ENCODE assay signal across 19 cellular contexts in the genomic region with DNA sequence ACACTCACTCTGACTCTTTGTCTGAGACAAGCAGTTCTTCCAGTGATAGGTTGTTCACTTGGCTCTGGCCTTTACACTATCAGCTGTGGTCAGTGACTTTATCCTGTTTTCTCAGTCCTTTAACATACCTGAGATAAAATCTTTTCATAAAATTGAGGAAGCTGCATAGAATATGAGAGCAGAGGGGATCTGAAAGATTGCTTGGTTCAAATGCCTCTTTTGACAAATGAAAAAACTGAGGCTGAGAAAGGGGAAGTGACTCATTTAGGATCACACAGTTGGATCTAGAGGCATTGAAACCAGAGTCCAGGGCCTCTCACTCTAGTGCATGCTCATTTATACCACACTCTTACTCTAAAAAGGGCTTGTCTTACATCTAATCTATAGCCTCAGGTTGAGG.
A peak's percentile ranks its signal among the peaks of the same experiment; 100 is the strongest.
DNase-seq lines count a peak whose midpoint lies in the region; ATAC-seq, FAIRE-seq and TF ChIP-seq lines count a peak whose summit lies in the region.
"Had no signal": no experiment of that assay in that cellular context is flagged by ENCODE, and none has a peak within 500 bp of the region (broad histone marks: within the 10 kb centered on the region; RNA-seq: fewer than 3 reads in every experiment).

No MANE protein-coding gene starts in this region.

- H3K4me1 Mint-ChIP-seq in natural killer cell, result no peaks in the 10 kb centered on the region
- no peaks in the 10 kb centered on the region for H3K4me1 Mint-ChIP-seq in neural progenitor cell
- H3K4me1 Mint-ChIP-seq: activated CD4-positive, alpha-beta memory T cell treated with anti-CD3 and anti-CD28 coated beads, Interleukin-2, amount 10 ng/mL, durations not matched to agents 7 days and 5 days; H9 had no signal

- H3K27me3 ChIP-seq in GM12878 (replicated peaks in 1 of 2; ENCODE audit: control insufficient read depth in 2 of 2, insufficient read depth in 2 of 2, low read length in 1 of 2), result no peaks in the 10 kb centered on the region
- no peaks in the 10 kb centered on the region for H3K27me3 ChIP-seq in neural progenitor cell
- no peaks in the 10 kb centered on the region for H3K27me3 ChIP-seq in SJCRH30
- H3K27me3 ChIP-seq: tibial artery had no signal

- intact Hi-C loops in GM12878 (cut with micrococcal nuclease; ENCODE audit: unreplicated experiment) (no loop called here), natural killer cell (cut with micrococcal nuclease) (no loop called here)

- H3F3A ChIP-seq in neural progenitor cell (ENCODE audit: low read depth), result no peaks in the 10 kb centered on the region

- H3K4me3 ChIP-seq in GM12878, result no peak overlapping the region
- no peak overlapping the region for H3K4me3 ChIP-seq in neural progenitor cell
- H3K4me3 ChIP-seq in SJCRH30, result no peak overlapping the region
- H3K4me3 ChIP-seq: coronary artery, tibial artery had no signal

- H3K9me3 Mint-ChIP-seq in natural killer cell, result peaks cover 13 to 18% of the 10 kb centered on the region in 2 donors
- peaks cover 2% of the 10 kb centered on the region for H3K9me3 Mint-ChIP-seq in neural progenitor cell
- H3K9me3 Mint-ChIP-seq: activated CD4-positive, alpha-beta memory T cell treated with anti-CD3 and anti-CD28 coated beads, Interleukin-2, amount 10 ng/mL, durations not matched to agents 7 days and 5 days; H9 had no signal

- no peaks in the 10 kb centered on the region for H3K27me3 Mint-ChIP-seq in natural killer cell (ENCODE audit: low read depth in 2 of 2)
- peaks cover 2% of the 10 kb centered on the region for H3K27me3 Mint-ChIP-seq in neural progenitor cell (ENCODE audit: insufficient read depth, low read depth)
- H3K27me3 Mint-ChIP-seq: activated CD4-positive, alpha-beta memory T cell treated with anti-CD3 and anti-CD28 coated beads, Interleukin-2, amount 10 ng/mL, durations not matched to agents 7 days and 5 days had no signal

- peak in 1 of 2 experiments; percentile 8; a peak in 1 of 4 replicates for TF ChIP-seq EP300 in GM12878 (IDR thresholded peaks at IDR 0.05; ENCODE audit: borderline replicate concordance in 1 of 2, control insufficient read depth in 1 of 2, low read depth in 2 of 2, low read length in 2 of 2)

- ATAC-seq in HG03565 (IDR thresholded peaks at IDR 0.05; ENCODE audit: unreplicated experiment) (peak; percentile 82), GM12878 (peak; percentile 77), natural killer cell (no peak), left lobe of liver (no peak)

- H3K4me3 Mint-ChIP-seq in natural killer cell (no peak overlapping the region), neural progenitor cell (no peak overlapping the region)
- H3K4me3 Mint-ChIP-seq: activated CD4-positive, alpha-beta memory T cell treated with anti-CD3 and anti-CD28 coated beads, Interleukin-2, amount 10 ng/mL, durations not matched to agents 7 days and 5 days; H9 had no signal

- H3K36me3 ChIP-seq in GM12878 (ENCODE audit: control insufficient read depth in 2 of 2, insufficient read depth in 2 of 2, low read length in 1 of 2) (no peaks in the 10 kb centered on the region), neural progenitor cell (no peaks in the 10 kb centered on the region), SJCRH30 (no peaks in the 10 kb centered on the region)
- H3K36me3 ChIP-seq: tibial artery had no signal

- SMC1A ChIA-PET in GM12878 (lab: Charles Lee; ENCODE audit: uncharacterized antibody, unreplicated experiment), result no interaction called here

- TF ChIP-seq CTCF in GM12878 (IDR thresholded peaks at IDR 0.05 in 2 of 3, conservative IDR thresholded peaks at IDR 0.05 in 1 of 3; ENCODE audit: control insufficient read depth in 2 of 3, extremely low read depth in 1 of 3, insufficient read depth in 1 of 3, low read depth in 3 of 3, low read length in 3 of 3) (no peak), natural killer cell (IDR thresholded peaks at IDR 0.05) (no peak), neural progenitor cell (IDR thresholded peaks at IDR 0.05) (no peak)

- TF ChIP-seq RAD21 in GM12878 (IDR thresholded peaks at IDR 0.05; ENCODE audit: insufficient read depth, low read depth, low read length), result no peak

- DNase-seq in GM12891 (ENCODE audit: insufficient read length, low spot score) (peak; percentile 6), HCEC 1CT (peak; percentile 5), GM12878 (ENCODE audit: low read depth, low spot score) (peak; percentile 5), natural killer cell (no peak), neural progenitor cell (ENCODE audit: low spot score) (no peak), left lobe of liver (ENCODE audit: low spot score) (no peak), SJCRH30 (no peak)
- DNase-seq: activated CD4-positive, alpha-beta memory T cell treated with anti-CD3 and anti-CD28 coated beads, Interleukin-2, amount 10 ng/mL, durations not matched to agents 7 days and 5 days; amniotic stem cell; Caco-2; erythroblast; H9; SHP77 treated with DMSO at 0.1 percent for 48 hours; stimulated activated CD4-positive, alpha-beta T cell treated with anti-CD3 and anti-CD28 coated beads, Interleukin-4, amount 100 ng/mL, for 1 hour; T-helper 9 cell; tibial artery had no signal

- H3K27ac Mint-ChIP-seq in natural killer cell (no peak overlapping the region), neural progenitor cell (no peak overlapping the region)
- H3K27ac Mint-ChIP-seq: activated CD4-positive, alpha-beta memory T cell treated with anti-CD3 and anti-CD28 coated beads, Interleukin-2, amount 10 ng/mL, durations not matched to agents 7 days and 5 days; activated T-helper 2 cell treated with anti-CD3 and anti-CD28 coated beads, Interferon-gamma antibody, Interleukin-2, Interleukin-4, amounts not matched to agents 10 μg/mL and 5 μg/mL and 100 μg/mL, durations not matched to agents 14 hours and 24 hours and 36 hours had no signal

- H3K27ac ChIP-seq in GM12878 (ENCODE audit: control insufficient read depth, insufficient read depth) (no peak overlapping the region), neural progenitor cell (no peak overlapping the region), SJCRH30 (no peak overlapping the region)
- H3K27ac ChIP-seq: coronary artery, tibial artery had no signal

- H3K4me2 ChIP-seq in GM12878 (ENCODE audit: control insufficient read depth, insufficient read depth), result no peak overlapping the region
- no peak overlapping the region for H3K4me2 ChIP-seq in neural progenitor cell

- H4K20me1 ChIP-seq in GM12878 (ENCODE audit: control insufficient read depth, insufficient read depth) (no peaks in the 10 kb centered on the region), neural progenitor cell (ENCODE audit: low read depth) (no peaks in the 10 kb centered on the region)

- POLR2A ChIA-PET in GM12878 (lab: Charles Lee), result no interaction called here

- H3K9me3 ChIP-seq in GM12878 (replicated peaks; ENCODE audit: control insufficient read depth, insufficient read depth, low read length) (no peaks in the 10 kb centered on the region), neural progenitor cell (ENCODE audit: low read depth) (no peaks in the 10 kb centered on the region), SJCRH30 (replicated peaks) (no peaks in the 10 kb centered on the region)
- H3K9me3 ChIP-seq: Caco-2, tibial artery had no signal

- no peak overlapping the region for H3K9ac ChIP-seq in GM12878 (ENCODE audit: control insufficient read depth, insufficient read depth, low read length)
- no peak overlapping the region for H3K9ac ChIP-seq in neural progenitor cell

- BruUV-seq in GM12878 (replicated peaks; lab: Mats Ljungman, UMichigan), result no TSS peak

- H2AFZ ChIP-seq in GM12878 (ENCODE audit: control insufficient read depth, low read depth, low read length) (no peak overlapping the region), neural progenitor cell (replicated peaks) (no peak overlapping the region)

- H3K4me1 ChIP-seq in GM12878 (ENCODE audit: control insufficient read depth, insufficient read depth, low read length) (no peaks in the 10 kb centered on the region), neural progenitor cell (no peaks in the 10 kb centered on the region), SJCRH30 (no peaks in the 10 kb centered on the region)
- H3K4me1 ChIP-seq: Caco-2, tibial artery had no signal

- CTCF ChIA-PET in GM12878 (lab: Yijun Ruan, JAX), result no interaction called here

- no peak for TF ChIP-seq POLR2A in GM12891 (IDR thresholded peaks at IDR 0.05; ENCODE audit: low read depth, low read length)
- TF ChIP-seq POLR2A in GM12878 (IDR thresholded peaks at IDR 0.05; ENCODE audit: low read depth, low read length), result no peak

- H3K36me3 Mint-ChIP-seq in natural killer cell, result no peaks in the 10 kb centered on the region
- H3K36me3 Mint-ChIP-seq in neural progenitor cell, result no peaks in the 10 kb centered on the region

- RAD21 ChIA-PET in GM12878 (lab: Charles Lee; ENCODE audit: unreplicated experiment), result no interaction called here

- H3K79me2 ChIP-seq in GM12878 (ENCODE audit: control insufficient read depth, insufficient read depth, low read length) (no peaks in the 10 kb centered on the region), neural progenitor cell (ENCODE audit: low read depth) (no peaks in the 10 kb centered on the region)

- in situ Hi-C loops in GM12878 (cut with MboI), result no loop called here

- FAIRE-seq in GM12891 (lab: Jason Lieb, UNC), result no peak
- no peak for FAIRE-seq in GM12878 (lab: Jason Lieb, UNC)

TF ChIP-seq in GM12891, 5 proteins besides CTCF, POLR2A, EP300 and RAD21:
- TF ChIP-seq SPI1 (IDR thresholded peaks at IDR 0.05; ENCODE audit: low read depth, low read length), result peak; percentile 85
- no peak for TF ChIP-seq PAX5 (IDR thresholded peaks at IDR 0.05; ENCODE audit: insufficient read depth, low read length, severe bottlenecking)

TF ChIP-seq in GM12878, 131 proteins besides CTCF, POLR2A, EP300 and RAD21 (continues in another document):
- peak; percentile 80 for TF ChIP-seq SPI1 (IDR thresholded peaks at IDR 0.05; ENCODE audit: borderline replicate concordance, insufficient read depth, low read depth, low read length)

Comparison
In these comparisons a context has a peak if more than half of its experiments do, and no peak if none do; other contexts are left out.
1. DNase-seq: peak in GM12891 (single experiment), HCEC 1CT (single experiment) and GM12878 (single experiment); none in natural killer cell (single experiment), neural progenitor cell (single experiment), left lobe of liver (single experiment) and SJCRH30 (0 of 2).
2. ATAC-seq: peak in HG03565 (single experiment) and GM12878 (single experiment); none in natural killer cell (0 of 3) and left lobe of liver (single experiment).